In the genomic region with DNA sequence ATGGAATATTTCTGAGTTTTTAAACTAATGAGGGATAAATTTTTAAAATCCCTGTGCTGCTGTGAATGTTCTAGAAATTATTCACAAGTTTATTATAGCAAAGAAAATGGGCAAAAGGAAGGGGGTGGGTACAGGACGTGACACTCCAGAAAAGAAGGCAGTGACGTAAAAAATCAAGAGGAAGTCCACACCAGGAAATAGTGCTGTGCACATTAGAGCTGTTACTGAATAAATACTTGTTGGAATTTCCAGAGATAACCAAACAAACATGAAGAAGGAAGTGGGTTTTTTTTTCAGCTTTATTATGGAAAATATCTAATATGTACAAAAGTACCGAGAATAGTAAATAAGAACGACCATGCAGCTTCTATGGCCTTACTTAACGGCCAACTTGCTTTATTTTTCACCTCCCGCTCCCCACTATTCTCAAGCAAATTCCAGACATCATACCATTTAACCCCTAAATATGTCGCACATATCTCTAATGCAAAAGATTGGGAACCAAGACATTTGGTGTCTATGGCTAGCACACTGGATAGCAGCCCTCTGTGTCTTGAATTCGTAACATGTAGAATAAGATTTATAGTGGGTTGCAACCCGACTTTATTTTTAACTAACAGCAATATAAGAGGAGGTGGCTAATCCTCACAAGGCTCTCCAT, we compare ENCODE assay signal across 7 cellular contexts. TPM values are rescaled to one million over a fixed set of nuclear protein-coding genes. Genes with fewer than 3 reads are reported as not detected.
DNase-seq lines count a peak whose midpoint lies in the region; ATAC-seq and TF ChIP-seq lines count a peak whose summit lies in the region.

No MANE protein-coding gene starts in this region.

- under 1% methylated on average over 9 of the region's 9 CpGs for WGBS in prostate gland

- no peaks in the 10 kb centered on the region for H3K27me3 ChIP-seq in prostate gland (replicated peaks; ENCODE audit: insufficient read depth)

- TF ChIP-seq CTCF in GM12864 (IDR thresholded peaks at IDR 0.05; ENCODE audit: low read depth, low read length, missing control alignments) (no peak), prostate gland (IDR thresholded peaks at IDR 0.05) (no peak)

- ATAC-seq in HG02571 (IDR thresholded peaks at IDR 0.05; ENCODE audit: unreplicated experiment) (peak; percentile 5), left cardiac atrium (peak; percentile 35 to 50)
- no peak for ATAC-seq in activated naive CD4-positive, alpha-beta T cell treated with anti-CD3 and anti-CD28 coated beads, Interleukin-2, amount 50 U/mL, for 72 hours

- H3K27ac ChIP-seq in prostate gland: peak overlapping the region; percentile 92 to 95

- no peaks in the 10 kb centered on the region for H3K36me3 ChIP-seq in prostate gland

- peak overlapping the region; percentile 86 for H3K4me3 ChIP-seq in GM12864 (ENCODE audit: low read depth, low read length)
- H3K4me3 ChIP-seq in prostate gland: peak overlapping the region; percentile 54 to 65

- TF ChIP-seq POLR2A in prostate gland (IDR thresholded peaks at IDR 0.05): no peak

- H3K9me3 Mint-ChIP-seq in activated naive CD4-positive, alpha-beta T cell treated with anti-CD3 and anti-CD28 coated beads, Interleukin-2, amount 50 U/mL, for 72 hours: no peaks in the 10 kb centered on the region

- H3K9me3 ChIP-seq in prostate gland: no peaks in the 10 kb centered on the region

- H3K4me1 ChIP-seq in prostate gland (replicated peaks): no peaks in the 10 kb centered on the region

- intact Hi-C loops in left cardiac atrium (cut with DNase I) (loop anchor here (5.0 kb wide), 1 partner anchor 35 kb away; a partner anchor contains a TSS), prostate gland (cut with DNase I) (loop anchor here (1.0 kb wide), 1 partner anchor 35 kb away; no protein-coding TSS in a partner anchor)

- no peak for DNase-seq in GM12864 (ENCODE audit: low read depth)
- DNase-seq in NCI-H2196 (lab: John Stamatoyannopoulos, UW; ENCODE audit: unreplicated experiment): peak; percentile 38
- no peak for DNase-seq in activated naive CD4-positive, alpha-beta T cell treated with anti-CD3 and anti-CD28 coated beads, Interleukin-2, amount 50 U/mL, for 72 hours (ENCODE audit: low spot score in 2 of 2)
- DNase-seq in left cardiac atrium: no peak
- DNase-seq in prostate gland (ENCODE audit: low spot score): no peak
- DNase-seq in amygdala (lab: John Stamatoyannopoulos, UW): no peak

- H3K36me3 Mint-ChIP-seq in activated naive CD4-positive, alpha-beta T cell treated with anti-CD3 and anti-CD28 coated beads, Interleukin-2, amount 50 U/mL, for 72 hours: peaks cover 42 to 56% of the 10 kb centered on the region in 2 donors

- peak overlapping the region; percentile 94 to 99 for H3K27ac Mint-ChIP-seq in activated naive CD4-positive, alpha-beta T cell treated with anti-CD3 and anti-CD28 coated beads, Interleukin-2, amount 50 U/mL, for 72 hours

RNA-seq across cellular contexts. Expression of a gene that starts 0.6 kb away (rescaled TPM):
- total RNA-seq in activated naive CD4-positive, alpha-beta T cell treated with anti-CD3 and anti-CD28 coated beads, Interleukin-2, amount 50 U/mL, for 72 hours: 100 to 1,000 TPM; 311 to 402 TPM
- total RNA-seq in left cardiac atrium (100 to 1,000 TPM; 285 to 318 TPM), prostate gland (100 to 1,000 TPM; 114 to 161 TPM)

RNA-seq across cellular contexts. Expression of a gene that starts 34.7 kb away (rescaled TPM):
- total RNA-seq in activated naive CD4-positive, alpha-beta T cell treated with anti-CD3 and anti-CD28 coated beads, Interleukin-2, amount 50 U/mL, for 72 hours: 10 to 100 TPM; 63.7 to 72.3 TPM
- total RNA-seq in left cardiac atrium (10 to 100 TPM; 45.6 to 51.5 TPM), prostate gland (10 to 100 TPM; 38.7 to 50.1 TPM)

Comparison
In these comparisons a context has a peak if more than half of its experiments do, and no peak if none do; other contexts are left out.
1. ATAC-seq: peak in HG02571 (single experiment) and left cardiac atrium (2 of 2); none in activated naive CD4-positive, alpha-beta T cell treated with anti-CD3 and anti-CD28 coated beads, Interleukin-2, amount 50 U/mL, for 72 hours (0 of 2).